In genomic region chr16:1871974-1872635, GRCh38 we compare ENCODE assay signal across 8 cellular contexts. TPM values are rescaled to one million over a fixed set of nuclear protein-coding genes. Genes with fewer than 3 reads are reported as not detected.
DNase-seq lines count a peak whose midpoint lies in the region; ATAC-seq and TF ChIP-seq lines count a peak whose summit lies in the region.

MEIOB (minus strand) TSS chr16:1872164; CDS start chr16:1868175, 3,989 bp downstream.

- peak; percentile 23 for DNase-seq in EH (ENCODE audit: low read depth)
- peak; percentile 92 for DNase-seq in SK-N-SH
- peak; percentile 51 to 87 for DNase-seq in T47D (ENCODE audit: low read depth in 1 of 2, low spot score in 1 of 2)
- DNase-seq in mesenteric fat pad (ENCODE audit: low spot score), result peak; percentile 84
- peak; percentile 72 for DNase-seq in type B pancreatic cell (ENCODE audit: extremely low spot score, unreplicated experiment)
- no peak for DNase-seq in effector memory CD4-positive, alpha-beta T cell

- TF ChIP-seq CTCF in SK-N-SH (IDR thresholded peaks at IDR 0.05) (no peak), type B pancreatic cell (conservative IDR thresholded peaks at IDR 0.05) (no peak)

- H3K9me3 ChIP-seq in SK-N-SH, result no peaks in the 10 kb centered on the region
- H3K9me3 ChIP-seq in effector memory CD4-positive, alpha-beta T cell (ENCODE audit: control insufficient read depth, low read length), result no peaks in the 10 kb centered on the region

- no peaks in the 10 kb centered on the region for H3K36me3 Mint-ChIP-seq in type B pancreatic cell

- TF ChIP-seq EP300 in SK-N-SH (IDR thresholded peaks at IDR 0.05; ENCODE audit: borderline replicate concordance in 1 of 2, low read depth in 1 of 2, low read length in 1 of 2), result no peak

- no peaks in the 10 kb centered on the region for H4K20me1 ChIP-seq in SK-N-SH (ENCODE audit: insufficient read depth)

- peak within 1 kb of the TSS; percentile 38 for H3K4me2 ChIP-seq in SK-N-SH

- ATAC-seq in HG02588 (IDR thresholded peaks at IDR 0.05; ENCODE audit: unreplicated experiment) (no peak), HG03378 (IDR thresholded peaks at IDR 0.05; ENCODE audit: unreplicated experiment) (no peak)

- H3K27ac Mint-ChIP-seq in type B pancreatic cell, result peak within 1 kb of the TSS; percentile 48

- POLR2A ChIA-PET in SK-N-SH (lab: Yijun Ruan, JAX), result interaction anchor here (1.6 kb wide), 1 partner anchor 93 kb away, joined by 6 read pairs; the partner anchor contains the start of gene RPS2

- no peaks in the 10 kb centered on the region for H3K36me3 ChIP-seq in SK-N-SH (replicated peaks in 1 of 2; ENCODE audit: control insufficient read depth in 1 of 2, insufficient read depth in 2 of 2, low read length in 1 of 2)
- H3K36me3 ChIP-seq in effector memory CD4-positive, alpha-beta T cell (ENCODE audit: control insufficient read depth, insufficient read depth, low read length), result no peaks in the 10 kb centered on the region

- no peaks in the 10 kb centered on the region for H3K9me2 ChIP-seq in SK-N-SH

- no peaks in the 10 kb centered on the region for H3K79me2 ChIP-seq in SK-N-SH (ENCODE audit: insufficient read depth)

- peak within 1 kb of the TSS in 1 of 2 experiments; percentile 21; a peak in 1 of 4 replicates for H3K27ac ChIP-seq in SK-N-SH (ENCODE audit: low read depth in 2 of 2, low read length in 1 of 2)
- no peak within 1 kb of the TSS for H3K27ac ChIP-seq in effector memory CD4-positive, alpha-beta T cell (ENCODE audit: insufficient read depth, low read length, poor library complexity, severe bottlenecking)

- in situ Hi-C loops in T47D (cut with HindIII; ENCODE audit: low pct_unique_long_range_greater_than_20kb, low sequenced_read_pairs), result no loop called here

- H3K4me1 ChIP-seq in SK-N-SH (ENCODE audit: control insufficient read depth in 1 of 2, insufficient read depth in 2 of 2, low read depth in 1 of 2, low read length in 1 of 2), result no peaks in the 10 kb centered on the region; a peak in 2 of 4 replicates
- no peaks in the 10 kb centered on the region for H3K4me1 ChIP-seq in effector memory CD4-positive, alpha-beta T cell (ENCODE audit: control insufficient read depth, insufficient read depth, low read length, poor library complexity, severe bottlenecking)

- no peak for TF ChIP-seq RAD21 in SK-N-SH (IDR thresholded peaks at IDR 0.05; ENCODE audit: low read length)

- CTCF ChIA-PET in SK-N-SH (lab: Yijun Ruan, JAX), result interaction anchor here (0.9 to 12.8 kb wide), 3 partner anchors 57 to 89 kb away, joined by 3 to 137 read pairs (median 4); no protein-coding TSS in a partner anchor

- peak within 1 kb of the TSS; percentile 75 for H3K4me3 Mint-ChIP-seq in type B pancreatic cell

- H3K27me3 Mint-ChIP-seq in type B pancreatic cell, result peaks cover 44% of the 10 kb centered on the region

- H3K9ac ChIP-seq in SK-N-SH, result no peak within 1 kb of the TSS

- peak within 1 kb of the TSS; percentile 82; the same call in 1 of the 2 replicates for H2AFZ ChIP-seq in SK-N-SH (ENCODE audit: low read depth)

- H3K4me3 ChIP-seq in SK-N-SH (ENCODE audit: low read depth in 2 of 2, low read length in 1 of 2), result peak within 1 kb of the TSS; percentile 26 to 37; a peak in 3 of 4 replicates
- no peak within 1 kb of the TSS for H3K4me3 ChIP-seq in effector memory CD4-positive, alpha-beta T cell (ENCODE audit: insufficient read depth, low read depth, low read length, poor library complexity, severe bottlenecking)

- WGBS in SK-N-SH (ENCODE audit: low lambda C conversion rate), result 6% methylated on average over 16 of the region's 68 CpGs

- no peaks in the 10 kb centered on the region for H3K9me3 Mint-ChIP-seq in type B pancreatic cell

- no peaks in the 10 kb centered on the region for H3K4me1 Mint-ChIP-seq in type B pancreatic cell (ENCODE audit: unreplicated experiment)

- no peaks in the 10 kb centered on the region; the same call in 1 of the 2 replicates for H3K27me3 ChIP-seq in SK-N-SH (ENCODE audit: insufficient read depth)
- H3K27me3 ChIP-seq in effector memory CD4-positive, alpha-beta T cell (replicated peaks; ENCODE audit: control insufficient read depth, insufficient read depth, low read length, poor library complexity, severe bottlenecking), result peaks cover 6% of the 10 kb centered on the region

- no peaks in the 10 kb centered on the region for H3F3A ChIP-seq in SK-N-SH (replicated peaks; ENCODE audit: insufficient read depth)

TF ChIP-seq in SK-N-SH, 30 proteins besides CTCF, POLR2A, EP300 and RAD21:
- TF ChIP-seq RCOR1 (IDR thresholded peaks at IDR 0.05; ENCODE audit: low read length) (no peak), GABPA (IDR thresholded peaks at IDR 0.05; ENCODE audit: low read depth) (no peak), REST (IDR thresholded peaks at IDR 0.05; ENCODE audit: low read depth, low read length) (no peak), JUND (IDR thresholded peaks at IDR 0.05) (no peak)
- TF ChIP-seq, protein P1, sequence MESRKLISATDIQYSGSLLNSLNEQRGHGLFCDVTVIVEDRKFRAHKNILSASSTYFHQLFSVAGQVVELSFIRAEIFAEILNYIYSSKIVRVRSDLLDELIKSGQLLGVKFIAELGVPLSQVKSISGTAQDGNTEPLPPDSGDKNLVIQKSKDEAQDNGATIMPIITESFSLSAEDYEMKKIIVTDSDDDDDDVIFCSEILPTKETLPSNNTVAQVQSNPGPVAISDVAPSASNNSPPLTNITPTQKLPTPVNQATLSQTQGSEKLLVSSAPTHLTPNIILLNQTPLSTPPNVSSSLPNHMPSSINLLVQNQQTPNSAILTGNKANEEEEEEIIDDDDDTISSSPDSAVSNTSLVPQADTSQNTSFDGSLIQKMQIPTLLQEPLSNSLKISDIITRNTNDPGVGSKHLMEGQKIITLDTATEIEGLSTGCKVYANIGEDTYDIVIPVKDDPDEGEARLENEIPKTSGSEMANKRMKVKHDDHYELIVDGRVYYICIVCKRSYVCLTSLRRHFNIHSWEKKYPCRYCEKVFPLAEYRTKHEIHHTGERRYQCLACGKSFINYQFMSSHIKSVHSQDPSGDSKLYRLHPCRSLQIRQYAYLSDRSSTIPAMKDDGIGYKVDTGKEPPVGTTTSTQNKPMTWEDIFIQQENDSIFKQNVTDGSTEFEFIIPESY (IDR thresholded peaks at IDR 0.05; ENCODE audit: borderline replicate concordance, low read depth), result no peak
- TF ChIP-seq, protein P2, sequence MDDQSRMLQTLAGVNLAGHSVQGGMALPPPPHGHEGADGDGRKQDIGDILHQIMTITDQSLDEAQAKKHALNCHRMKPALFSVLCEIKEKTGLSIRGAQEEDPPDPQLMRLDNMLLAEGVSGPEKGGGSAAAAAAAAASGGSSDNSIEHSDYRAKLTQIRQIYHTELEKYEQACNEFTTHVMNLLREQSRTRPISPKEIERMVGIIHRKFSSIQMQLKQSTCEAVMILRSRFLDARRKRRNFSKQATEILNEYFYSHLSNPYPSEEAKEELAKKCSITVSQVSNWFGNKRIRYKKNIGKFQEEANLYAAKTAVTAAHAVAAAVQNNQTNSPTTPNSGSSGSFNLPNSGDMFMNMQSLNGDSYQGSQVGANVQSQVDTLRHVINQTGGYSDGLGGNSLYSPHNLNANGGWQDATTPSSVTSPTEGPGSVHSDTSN (IDR thresholded peaks at IDR 0.05), result no peak
- TF ChIP-seq, protein P3, sequence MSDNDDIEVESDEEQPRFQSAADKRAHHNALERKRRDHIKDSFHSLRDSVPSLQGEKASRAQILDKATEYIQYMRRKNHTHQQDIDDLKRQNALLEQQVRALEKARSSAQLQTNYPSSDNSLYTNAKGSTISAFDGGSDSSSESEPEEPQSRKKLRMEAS (IDR thresholded peaks at IDR 0.05; ENCODE audit: low read depth), result no peak

RNA-seq across cellular contexts. Expression of gene MEIOB, which starts in this region (rescaled TPM):
- polyA plus RNA-seq in SK-N-SH (2012; rRNA removed), result 0.05 TPM in 1 of 2 replicates, not detected in the other
- 0.04 TPM in 2 replicates for polyA plus RNA-seq in SK-N-SH (2012; cell fraction: cytosol; rRNA removed)
- 0.13 and 0.27 TPM in 2 replicates for polyA plus RNA-seq in SK-N-SH (2012; cell fraction: nucleus; rRNA removed)
- total RNA-seq in mesenteric fat pad (not detected), type B pancreatic cell (ENCODE audit: low replicate concordance) (not detected in 2 replicates)

Comparison
In these comparisons a context has a peak if more than half of its experiments do, and no peak if none do; other contexts are left out.
1. Peak in DNase-seq, H3K4me3 ChIP-seq and H3K4me2 ChIP-seq in SK-N-SH; RNA of the gene not detected or under 1 TPM.
2. Peak in DNase-seq in mesenteric fat pad; RNA of the gene not detected or under 1 TPM.
3. Peak in DNase-seq in type B pancreatic cell; RNA of the gene not detected or under 1 TPM.
4. DNase-seq: peak in EH (single experiment) and T47D (2 of 2); none in effector memory CD4-positive, alpha-beta T cell (0 of 3).